ENCODE assay signal across 13 cellular contexts in genomic region chr7:47170516-47170915, GRCh38.
DNase-seq lines count a peak whose midpoint lies in the region; ATAC-seq and TF ChIP-seq lines count a peak whose summit lies in the region.
"Had no signal": no experiment of that assay in that cellular context is flagged by ENCODE, and none has a peak within 500 bp of the region (broad histone marks: within the 10 kb centered on the region; RNA-seq: fewer than 3 reads in every experiment).

No MANE protein-coding gene starts in this region.

- peak; percentile 38 to 64 (median 58) for ATAC-seq in right lobe of liver
- ATAC-seq in GM18909 (IDR thresholded peaks at IDR 0.05; ENCODE audit: poor library complexity, unreplicated experiment) = no peak
- no peak for ATAC-seq in HG03520 (IDR thresholded peaks at IDR 0.05; ENCODE audit: unreplicated experiment)
- ATAC-seq: activated CD8-positive, alpha-beta memory T cell treated with anti-CD3 and anti-CD28 coated beads, Interleukin-2, amount 10 ng/mL, durations not matched to agents 7 days and 5 days had no signal

- H3K4me1 Mint-ChIP-seq in activated naive CD4-positive, alpha-beta T cell treated with anti-CD3 and anti-CD28 coated beads for 36 hours (ENCODE audit: low read depth) = no peaks in the 10 kb centered on the region
- H3K4me1 Mint-ChIP-seq: activated CD8-positive, alpha-beta memory T cell treated with anti-CD3 and anti-CD28 coated beads, Interleukin-2, amount 10 ng/mL, durations not matched to agents 7 days and 5 days; brain had no signal

- no peaks in the 10 kb centered on the region for H3K9me3 Mint-ChIP-seq in activated naive CD4-positive, alpha-beta T cell treated with anti-CD3 and anti-CD28 coated beads for 36 hours

- WGBS in right lobe of liver (ENCODE audit: insufficient coverage, low coverage, low lambda C conversion rate, missing lambda C conversion rate) = 100% methylated on average over 1 of the region's 1 CpG

- no peak overlapping the region for H3K4me3 ChIP-seq in DOHH2 (ENCODE audit: low read length)
- no peak overlapping the region for H3K4me3 ChIP-seq in brain microvascular endothelial cell (ENCODE audit: low read depth, low read length)
- no peak overlapping the region for H3K4me3 ChIP-seq in right lobe of liver
- H3K4me3 ChIP-seq: testis had no signal

- in situ Hi-C loops in brain microvascular endothelial cell (cut with HindIII; ENCODE audit: low pct_ligation_motif_present, low sequenced_read_pairs) = no loop called here

- no peak for TF ChIP-seq POLR2A in right lobe of liver (IDR thresholded peaks at IDR 0.05)

- H3K27ac Mint-ChIP-seq in activated naive CD4-positive, alpha-beta T cell treated with anti-CD3 and anti-CD28 coated beads for 36 hours = no peak overlapping the region
- H3K27ac Mint-ChIP-seq: activated CD8-positive, alpha-beta memory T cell treated with anti-CD3 and anti-CD28 coated beads, Interleukin-2, amount 10 ng/mL, durations not matched to agents 7 days and 5 days; brain had no signal

- H3K9me3 ChIP-seq in DOHH2 (ENCODE audit: control insufficient read depth, insufficient read depth, low read length) = no peaks in the 10 kb centered on the region
- H3K9me3 ChIP-seq in right lobe of liver = no peaks in the 10 kb centered on the region
- H3K9me3 ChIP-seq: testis had no signal

- TF ChIP-seq CTCF in DOHH2 (IDR thresholded peaks at IDR 0.05; ENCODE audit: low read depth, low read length, poor library complexity, severe bottlenecking) (peak; percentile 67), brain microvascular endothelial cell (IDR thresholded peaks at IDR 0.05; ENCODE audit: low read depth, low read length, missing control alignments) (peak; percentile 53), right lobe of liver (IDR thresholded peaks at IDR 0.05) (peak; percentile 36 to 53 (median 40))

- H3K27me3 ChIP-seq in DOHH2 (ENCODE audit: control insufficient read depth, low read length) (no peaks in the 10 kb centered on the region), brain microvascular endothelial cell (replicated peaks) (no peaks in the 10 kb centered on the region), right lobe of liver (no peaks in the 10 kb centered on the region)
- H3K27me3 ChIP-seq: testis had no signal

- no peak for TF ChIP-seq EP300 in Ishikawa (IDR thresholded peaks at IDR 0.05; ENCODE audit: borderline replicate concordance)

- H3K9me2 ChIP-seq in DOHH2 (replicated peaks; ENCODE audit: control insufficient read depth, low read length) = no peaks in the 10 kb centered on the region

- H3K79me2 ChIP-seq in DOHH2 (ENCODE audit: control insufficient read depth, low read length) = no peaks in the 10 kb centered on the region

- TF ChIP-seq RAD21 in Ishikawa (IDR thresholded peaks at IDR 0.05; ENCODE audit: low read depth) = peak; percentile 58

- DNase-seq in brain microvascular endothelial cell = peak; percentile 5
- no peak for DNase-seq in right lobe of liver
- DNase-seq in hypothalamus (lab: John Stamatoyannopoulos, UW) = no peak
- no peak for DNase-seq in activated naive CD4-positive, alpha-beta T cell treated with anti-CD3 and anti-CD28 coated beads for 36 hours
- DNase-seq: activated CD8-positive, alpha-beta memory T cell treated with anti-CD3 and anti-CD28 coated beads, Interleukin-2, amount 10 ng/mL, durations not matched to agents 7 days and 5 days; GOT3; posterior cingulate gyrus; testis had no signal

- no peak overlapping the region for H3K4me3 Mint-ChIP-seq in activated naive CD4-positive, alpha-beta T cell treated with anti-CD3 and anti-CD28 coated beads for 36 hours
- H3K4me3 Mint-ChIP-seq: activated CD8-positive, alpha-beta memory T cell treated with anti-CD3 and anti-CD28 coated beads, Interleukin-2, amount 10 ng/mL, durations not matched to agents 7 days and 5 days; brain had no signal

- no peak overlapping the region for H3K4me2 ChIP-seq in DOHH2 (ENCODE audit: low read length)

- peaks cover 2% of the 10 kb centered on the region for H3K27me3 Mint-ChIP-seq in activated naive CD4-positive, alpha-beta T cell treated with anti-CD3 and anti-CD28 coated beads for 36 hours (ENCODE audit: low read depth)
- H3K27me3 Mint-ChIP-seq: activated CD8-positive, alpha-beta memory T cell treated with anti-CD3 and anti-CD28 coated beads, Interleukin-2, amount 10 ng/mL, durations not matched to agents 7 days and 5 days; brain had no signal

- no peaks in the 10 kb centered on the region for H4K20me1 ChIP-seq in DOHH2 (ENCODE audit: control insufficient read depth, insufficient read depth, low read depth, low read length)

- intact Hi-C loops in right lobe of liver (cut with DNase I) = no loop called here
- intact Hi-C loops in activated naive CD4-positive, alpha-beta T cell treated with anti-CD3 and anti-CD28 coated beads for 36 hours (cut with micrococcal nuclease) = no loop called here

- H3K36me3 ChIP-seq in DOHH2 (ENCODE audit: control insufficient read depth, low read length) = no peaks in the 10 kb centered on the region
- H3K36me3 ChIP-seq in brain microvascular endothelial cell (replicated peaks) = no peaks in the 10 kb centered on the region
- no peaks in the 10 kb centered on the region for H3K36me3 ChIP-seq in right lobe of liver

- CTCF ChIA-PET in activated naive CD4-positive, alpha-beta T cell treated with anti-CD3 and anti-CD28 coated beads for 36 hours (lab: Charles Lee) = no interaction called here

- no peaks in the 10 kb centered on the region for H3K36me3 Mint-ChIP-seq in activated naive CD4-positive, alpha-beta T cell treated with anti-CD3 and anti-CD28 coated beads for 36 hours (ENCODE audit: low read depth)
- H3K36me3 Mint-ChIP-seq: activated CD8-positive, alpha-beta memory T cell treated with anti-CD3 and anti-CD28 coated beads, Interleukin-2, amount 10 ng/mL, durations not matched to agents 7 days and 5 days; brain had no signal

- H3F3A ChIP-seq in DOHH2 (ENCODE audit: control insufficient read depth, insufficient read depth) = peaks cover 2% of the 10 kb centered on the region

- H3K4me1 ChIP-seq in DOHH2 (ENCODE audit: control insufficient read depth, low read length) = peaks cover 29% of the 10 kb centered on the region
- peaks cover 0 to 27% (median 0%) of the 10 kb centered on the region in 4 donors for H3K4me1 ChIP-seq in right lobe of liver
- H3K4me1 ChIP-seq: testis had no signal

- H3K27ac ChIP-seq in DOHH2 (ENCODE audit: low read depth, low read length) = no peak overlapping the region
- H3K27ac ChIP-seq in brain microvascular endothelial cell = no peak overlapping the region
- H3K27ac ChIP-seq in right lobe of liver = no peak overlapping the region
- H3K27ac ChIP-seq: testis had no signal

TF ChIP-seq in Ishikawa, 13 proteins besides CTCF, POLR2A, EP300 and RAD21:
- TF ChIP-seq TCF12 (IDR thresholded peaks at IDR 0.05; ENCODE audit: low read depth) (no peak), TAF1 (IDR thresholded peaks at IDR 0.05; ENCODE audit: low read depth) (no peak), CREB1 (IDR thresholded peaks at IDR 0.05; ENCODE audit: low read depth) (no peak), ZBTB7A (IDR thresholded peaks at IDR 0.05; ENCODE audit: low read depth) (no peak), NFIC (IDR thresholded peaks at IDR 0.05) (no peak)
TF ChIP-seq in Ishikawa: peak in this region for 0.

Comparison
In these comparisons a context has a peak if more than half of its experiments do, and no peak if none do; other contexts are left out.
1. ATAC-seq: peak in right lobe of liver (4 of 4); none in GM18909 (single experiment) and HG03520 (single experiment).
2. Peak in every context shown above with its lines, with median percentiles within 50 percentile points of each other: CTCF ChIP-seq.